Comparison of ENCODE assay signal across 8 cellular contexts in genomic region chr22:41563051-41563711, GRCh38. TPM values are rescaled to one million over a fixed set of nuclear protein-coding genes. Genes with fewer than 3 reads are reported as not detected.
DNase-seq lines count a peak whose midpoint lies in the region.
"Had no signal": no experiment of that assay in that cellular context is flagged by ENCODE, and none has a peak within 500 bp of the region (broad histone marks: within the 10 kb centered on the region; RNA-seq: fewer than 3 reads in every experiment).

No MANE protein-coding gene starts in this region.

- in situ Hi-C loops in GM23248 (cut with MboI), result no loop called here

- no peaks in the 10 kb centered on the region for H3K36me3 ChIP-seq in GM23248 (ENCODE audit: low read depth)

- H3K79me2 ChIP-seq in GM23248 (ENCODE audit: insufficient read depth), result no peaks in the 10 kb centered on the region

- H4K20me1 ChIP-seq in GM23248 (ENCODE audit: insufficient read depth), result no peaks in the 10 kb centered on the region

- DNase-seq in GM23248, result peak; percentile 85
- DNase-seq in astrocyte of the hippocampus (ENCODE audit: low read depth, low spot score), result peak; percentile 86
- peak; percentile 92 for DNase-seq in myocyte (ENCODE audit: low read depth)
- DNase-seq in SHP77 (lab: John Stamatoyannopoulos, UW), result no peak
- DNase-seq in cerebellar cortex (ENCODE audit: low spot score), result no peak
- no peak for DNase-seq in UCSD-AML1 (lab: John Stamatoyannopoulos, UW; ENCODE audit: unreplicated experiment)

- H3K9me2 ChIP-seq in GM23248 (ENCODE audit: insufficient read depth), result no peaks in the 10 kb centered on the region

- H3F3A ChIP-seq in GM23248 (ENCODE audit: insufficient read depth), result peaks cover 9% of the 10 kb centered on the region

- H2AFZ ChIP-seq in GM23248, result peak overlapping the region; percentile 50; the same call in 1 of the 2 replicates

- H3K9me3 ChIP-seq in GM23248 (ENCODE audit: low read depth), result no peaks in the 10 kb centered on the region

- WGBS in GM23248 (ENCODE audit: low coverage in 1 of 2, low lambda C conversion rate in 2 of 2, missing lambda C conversion rate in 2 of 2), 2 experiments, result 47 to 51% methylated on average over 10 of the region's 10 CpGs

- H3K27me3 ChIP-seq in GM23248 (replicated peaks; ENCODE audit: insufficient read depth), result no peaks in the 10 kb centered on the region

- H3K27ac ChIP-seq in GM23248, result no peak overlapping the region

- peaks cover 21% of the 10 kb centered on the region for H3K4me1 ChIP-seq in GM23248 (ENCODE audit: insufficient read depth)

- no peak overlapping the region for H3K9ac ChIP-seq in GM23248

- no peak overlapping the region for H3K4me3 ChIP-seq in GM23248
- H3K4me3 ChIP-seq: skin epidermis had no signal

- H3K4me2 ChIP-seq in GM23248 (ENCODE audit: unreplicated experiment), result peak overlapping the region; percentile 63

RNA-seq across cellular contexts. Expression of gene CSDC2, which starts 2.4 kb away (rescaled TPM):
- total RNA-seq in GM23248 (2014; rRNA removed; shearing (Covaris generic)), result 0.38 TPM in 1 of 2 replicates, not detected in the other
- polyA plus RNA-seq in GM23248 (2016; fragmentation: Nextera tagmentation; extraction: Ambion mirVana), result 0.59 and 1.1 TPM in 2 replicates
- total RNA-seq in myocyte, result 24.6 and 31.7 TPM in 2 replicates
- 18.9 TPM for polyA plus RNA-seq in myocyte (2012)
- total RNA-seq: T-helper 2 cell treated with Interferon-gamma antibody and Interleukin-4, amounts not matched to agents 100 ng/mL and 5 ng/mL, for 36 hours had no signal

RNA-seq across cellular contexts. Expression of gene POLR3H, which starts 18.9 kb away (rescaled TPM):
- 16.8 and 21.2 TPM in 2 replicates for total RNA-seq in GM23248 (2014; rRNA removed; shearing (Covaris generic))
- polyA plus RNA-seq in GM23248 (2016; fragmentation: Nextera tagmentation; extraction: Ambion mirVana), result 49.6 and 52.2 TPM in 2 replicates
- total RNA-seq in myocyte, result 22.0 and 23.8 TPM in 2 replicates
- polyA plus RNA-seq in myocyte (2012), result 50.0 TPM

RNA-seq across cellular contexts. Expression of gene PMM1, which starts 26.5 kb away (rescaled TPM):
- total RNA-seq in GM23248 (2014; rRNA removed; shearing (Covaris generic)), result 29.4 and 33.3 TPM in 2 replicates
- polyA plus RNA-seq in GM23248 (2016; fragmentation: Nextera tagmentation; extraction: Ambion mirVana), result 78.2 and 79.2 TPM in 2 replicates
- total RNA-seq in myocyte, result 14.5 and 22.9 TPM in 2 replicates
- 72.9 TPM for polyA plus RNA-seq in myocyte (2012)

RNA-seq across cellular contexts. Expression of gene DESI1, which starts 57.7 kb away (rescaled TPM):
- total RNA-seq in GM23248 (2014; rRNA removed; shearing (Covaris generic)), result 24.3 and 44.3 TPM in 2 replicates
- 41.9 and 42.2 TPM in 2 replicates for polyA plus RNA-seq in GM23248 (2016; fragmentation: Nextera tagmentation; extraction: Ambion mirVana)
- total RNA-seq in myocyte, result 20.2 and 22.4 TPM in 2 replicates
- polyA plus RNA-seq in myocyte (2012), result 25.8 TPM

RNA-seq across cellular contexts. Expression of gene XRCC6, which starts 57.9 kb away (rescaled TPM):
- total RNA-seq in GM23248 (2014; rRNA removed; shearing (Covaris generic)), result 288 and 292 TPM in 2 replicates
- 319 and 323 TPM in 2 replicates for polyA plus RNA-seq in GM23248 (2016; fragmentation: Nextera tagmentation; extraction: Ambion mirVana)
- total RNA-seq in myocyte, result 346 and 353 TPM in 2 replicates
- 239 TPM for polyA plus RNA-seq in myocyte (2012)

Comparison
In these comparisons a context has a peak if more than half of its experiments do, and no peak if none do; other contexts are left out.
1. DNase-seq: peak in GM23248 (single experiment), astrocyte of the hippocampus (single experiment) and myocyte (single experiment); none in SHP77 (0 of 2), cerebellar cortex (single experiment) and UCSD-AML1 (single experiment).
2. RNA of gene CSDC2, which starts 2.4 kb away (total RNA-seq): 24.6 to 31.7 TPM in myocyte; 0.38 TPM in GM23248; every median in the first group is over 10 times any median in the second.